ENCODE assay signal across 14 cellular contexts in the genomic region with DNA sequence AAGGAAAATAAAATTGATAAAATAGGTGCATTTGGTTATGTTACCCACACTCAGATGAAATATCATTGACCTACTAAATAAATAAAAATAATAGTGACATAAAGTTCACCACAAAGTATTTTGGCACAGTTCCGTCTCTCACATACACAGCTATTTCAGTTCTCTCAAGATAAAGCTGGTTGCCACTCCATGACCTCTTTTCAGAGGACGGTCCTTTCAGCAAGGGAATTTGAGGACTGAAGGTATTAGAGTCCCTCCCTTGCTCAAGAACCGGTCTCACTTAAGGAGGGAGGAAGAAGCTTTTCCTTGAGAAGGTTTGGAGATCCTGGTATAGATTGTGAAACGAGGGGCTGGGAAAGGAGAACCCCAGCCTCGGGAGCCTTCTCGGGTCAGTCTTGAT.
A peak's percentile ranks its signal among the peaks of the same experiment; 100 is the strongest.
DNase-seq lines count a peak whose midpoint lies in the region; ATAC-seq and TF ChIP-seq lines count a peak whose summit lies in the region.
"Had no signal": no experiment of that assay in that cellular context is flagged by ENCODE, and none has a peak within 500 bp of the region (broad histone marks: within the 10 kb centered on the region; RNA-seq: fewer than 3 reads in every experiment).

No MANE protein-coding gene starts in this region.

- TF ChIP-seq CTCF in CD14-positive monocyte (IDR thresholded peaks at IDR 0.05), result no peak
- no peak for TF ChIP-seq CTCF in left ventricle myocardium inferior (IDR thresholded peaks at IDR 0.05; ENCODE audit: borderline replicate concordance)
- no peak for TF ChIP-seq CTCF in upper lobe of right lung (IDR thresholded peaks at IDR 0.05)

- H3K27ac ChIP-seq in left ventricle myocardium inferior (replicated peaks) (peak overlapping the region; percentile 67), upper lobe of right lung (no peak overlapping the region)

- no peak for DNase-seq in Right ventricle myocardium inferior (ENCODE audit: missing footprints)
- no peak for DNase-seq in cardiac septum (ENCODE audit: low spot score)
- no peak for DNase-seq in CD14-positive monocyte (ENCODE audit: low spot score)
- no peak for DNase-seq in left ventricle myocardium inferior
- no peak for DNase-seq in upper lobe of right lung
- DNase-seq in amniotic stem cell (lab: John Stamatoyannopoulos, UW), result no peak
- DNase-seq: 8988T; BE2C; C1 segment of cervical spinal cord; Caco-2; CD4-positive, alpha-beta T cell had no signal

- H3K4me3 Mint-ChIP-seq in CD14-positive monocyte, result no peak overlapping the region
- H3K4me3 Mint-ChIP-seq: CD4-positive, alpha-beta T cell had no signal

- peaks cover 0 to 1% (median 0%) of the 10 kb centered on the region in 3 donors for H3K27me3 Mint-ChIP-seq in CD14-positive monocyte (ENCODE audit: low read depth in 3 of 3)
- H3K27me3 Mint-ChIP-seq: CD4-positive, alpha-beta T cell had no signal

- H3K27ac Mint-ChIP-seq in CD14-positive monocyte, result peak overlapping the region; percentile 61 to 91 (median 85)
- H3K27ac Mint-ChIP-seq: CD4-positive, alpha-beta T cell had no signal

- peaks cover 0 to 5% (median 3%) of the 10 kb centered on the region in 7 donors for H3K9me3 Mint-ChIP-seq in CD14-positive monocyte
- H3K9me3 Mint-ChIP-seq: CD4-positive, alpha-beta T cell had no signal

- H3K4me3 ChIP-seq in left ventricle myocardium inferior (no peak overlapping the region), upper lobe of right lung (no peak overlapping the region)
- H3K4me3 ChIP-seq: GM23248, HAP-1 had no signal

- H3K36me3 ChIP-seq in left ventricle myocardium inferior (no peaks in the 10 kb centered on the region), upper lobe of right lung (no peaks in the 10 kb centered on the region)
- H3K36me3 ChIP-seq: BE2C, HAP-1 had no signal

- H3K36me3 Mint-ChIP-seq in CD14-positive monocyte, result peaks cover 3 to 4% of the 10 kb centered on the region in 2 donors

- H3K9me3 ChIP-seq in left ventricle myocardium inferior (replicated peaks) (no peaks in the 10 kb centered on the region), upper lobe of right lung (no peaks in the 10 kb centered on the region)
- H3K9me3 ChIP-seq: BE2C, Caco-2, HAP-1 had no signal

- H3K27me3 ChIP-seq in left ventricle myocardium inferior (ENCODE audit: low read depth) (no peaks in the 10 kb centered on the region), upper lobe of right lung (no peaks in the 10 kb centered on the region)
- H3K27me3 ChIP-seq: BE2C had no signal

- H3K4me1 Mint-ChIP-seq in CD14-positive monocyte, result peaks cover 43% of the 10 kb centered on the region

- intact Hi-C loops in Right ventricle myocardium inferior (cut with DNase I) (loop anchor here (10.0 kb wide), 1 partner anchor 199 kb away; no protein-coding TSS in a partner anchor), cardiac septum (cut with DNase I) (no loop called here), CD14-positive monocyte (cut with micrococcal nuclease) (no loop called here), left ventricle myocardium inferior (cut with micrococcal nuclease) (no loop called here), upper lobe of right lung (cut with DNase I) (no loop called here)

- ATAC-seq in Right ventricle myocardium inferior (peak; percentile 62), upper lobe of right lung (peak; percentile 30), HG03469 (IDR thresholded peaks at IDR 0.05; ENCODE audit: unreplicated experiment) (no peak)

- H3K4me1 ChIP-seq in left ventricle myocardium inferior (peaks cover 19% of the 10 kb centered on the region), upper lobe of right lung (no peaks in the 10 kb centered on the region)
- H3K4me1 ChIP-seq: BE2C, HAP-1 had no signal
